In genomic region chr17:3710951-3711383, GRCh38 we compare ENCODE assay signal across 8 cellular contexts. TPM values are rescaled to one million over a fixed set of nuclear protein-coding genes. Genes with fewer than 3 reads are reported as not detected.
DNase-seq lines count a peak whose midpoint lies in the region; ATAC-seq and TF ChIP-seq lines count a peak whose summit lies in the region.

No MANE protein-coding gene starts in this region.

- no peak overlapping the region for H3K27ac ChIP-seq in dorsolateral prefrontal cortex

- TF ChIP-seq CTCF in astrocyte of the spinal cord (IDR thresholded peaks at IDR 0.05; ENCODE audit: low read depth, low read length) (no peak), dorsolateral prefrontal cortex (IDR thresholded peaks at IDR 0.05 in 54 of 56, conservative IDR thresholded peaks at IDR 0.05 in 2 of 56; ENCODE audit: low read depth in 1 of 56, partially characterized antibody in 56 of 56) (no peak)

- H3K27me3 Mint-ChIP-seq in T-helper 1 cell treated with Interleukin-12 subunit alpha and Interleukin-12 subunit beta and Interleukin-4 antibody, amounts not matched to agents 30 μg/mL and 1 μg/mL, for 36 hours (ENCODE audit: low read depth), result no peaks in the 10 kb centered on the region

- peaks cover 45% of the 10 kb centered on the region for H3K4me1 Mint-ChIP-seq in T-helper 1 cell treated with Interleukin-12 subunit alpha and Interleukin-12 subunit beta and Interleukin-4 antibody, amounts not matched to agents 30 μg/mL and 1 μg/mL, for 36 hours (ENCODE audit: low read depth)

- ATAC-seq in Right ventricle myocardium superior (ENCODE audit: poor library complexity) (peak; percentile 20), Right ventricle myocardium inferior (no peak), HG03139 (IDR thresholded peaks at IDR 0.05; ENCODE audit: unreplicated experiment) (peak; percentile 90)

- no peaks in the 10 kb centered on the region for H3K27me3 ChIP-seq in dorsolateral prefrontal cortex

- peaks cover 5% of the 10 kb centered on the region for H3K9me3 Mint-ChIP-seq in T-helper 1 cell treated with Interleukin-12 subunit alpha and Interleukin-12 subunit beta and Interleukin-4 antibody, amounts not matched to agents 30 μg/mL and 1 μg/mL, for 36 hours

- no peak for DNase-seq in Right ventricle myocardium superior
- no peak for DNase-seq in Right ventricle myocardium inferior (ENCODE audit: missing footprints)
- DNase-seq in astrocyte of the spinal cord (ENCODE audit: low read depth, low spot score), result peak; percentile 45
- peak; percentile 23 to 53 for DNase-seq in stimulated activated CD4-positive, alpha-beta T cell treated with anti-CD3 and anti-CD28 coated beads, Interleukin-1b, Interleukin-23, amount 100 ng/mL, for 4 hours (ENCODE audit: low read depth in 2 of 2)
- no peak for DNase-seq in dorsolateral prefrontal cortex
- no peak for DNase-seq in occipital lobe (lab: John Stamatoyannopoulos, UW)

- H3K4me3 Mint-ChIP-seq in T-helper 1 cell treated with Interleukin-12 subunit alpha and Interleukin-12 subunit beta and Interleukin-4 antibody, amounts not matched to agents 30 μg/mL and 1 μg/mL, for 36 hours, result peak overlapping the region; percentile 71

- H3K4me3 ChIP-seq in astrocyte of the spinal cord (ENCODE audit: low read depth, low read length), result no peak overlapping the region
- H3K4me3 ChIP-seq in dorsolateral prefrontal cortex, result no peak overlapping the region

- H3K27ac Mint-ChIP-seq in T-helper 1 cell treated with Interleukin-12 subunit alpha and Interleukin-12 subunit beta and Interleukin-4 antibody, amounts not matched to agents 30 μg/mL and 1 μg/mL, for 36 hours, result peak overlapping the region; percentile 96

- H3K36me3 Mint-ChIP-seq in T-helper 1 cell treated with Interleukin-12 subunit alpha and Interleukin-12 subunit beta and Interleukin-4 antibody, amounts not matched to agents 30 μg/mL and 1 μg/mL, for 36 hours (ENCODE audit: low read depth), result peaks cover 55% of the 10 kb centered on the region

- in situ Hi-C loops in astrocyte of the spinal cord (cut with HindIII; ENCODE audit: low sequenced_read_pairs), result no loop called here

- intact Hi-C loops in Right ventricle myocardium superior (cut with DNase I) (no loop called here), Right ventricle myocardium inferior (cut with DNase I) (no loop called here), dorsolateral prefrontal cortex (cut with DNase I) (no loop called here)

RNA-seq across cellular contexts. Expression of gene HASPIN, which starts 12.7 kb away (rescaled TPM):
- 0.13 TPM for total RNA-seq in Right ventricle myocardium superior
- total RNA-seq in Right ventricle myocardium inferior, result 0.22 TPM
- total RNA-seq in dorsolateral prefrontal cortex, result under 1 TPM in 26 of 120 experiments, not detected in 94; 0.13 to 0.31 (median 0.18) TPM
- total RNA-seq in occipital lobe, result 0.62 TPM

RNA-seq across cellular contexts. Expression of gene P2RX5, which starts 15.0 kb away (rescaled TPM):
- 13.0 TPM for total RNA-seq in Right ventricle myocardium superior
- total RNA-seq in Right ventricle myocardium inferior, result 19.4 TPM
- total RNA-seq in dorsolateral prefrontal cortex, result 10 to 100 TPM in 114 of 120 experiments, 1 to 10 TPM in 6; 3.8 to 27.6 (median 16.9) TPM
- 10.0 TPM for total RNA-seq in occipital lobe

RNA-seq across cellular contexts. Expression of gene EMC6, which starts 42.4 kb away (rescaled TPM):
- total RNA-seq in Right ventricle myocardium superior (64.6 TPM), Right ventricle myocardium inferior (65.5 TPM), dorsolateral prefrontal cortex (10 to 100 TPM; 13.3 to 35.5 (median 25.3) TPM), occipital lobe (8.1 TPM)

RNA-seq across cellular contexts. Expression of gene TAX1BP3, which starts 42.6 kb away (rescaled TPM):
- total RNA-seq in Right ventricle myocardium superior, result 149 TPM
- 157 TPM for total RNA-seq in Right ventricle myocardium inferior
- total RNA-seq in dorsolateral prefrontal cortex, result 10 to 100 TPM; 19.0 to 75.8 (median 38.4) TPM
- 22.8 TPM for total RNA-seq in occipital lobe

Comparison
In these comparisons a context has a peak if more than half of its experiments do, and no peak if none do; other contexts are left out.
1. DNase-seq: peak in astrocyte of the spinal cord (single experiment) and stimulated activated CD4-positive, alpha-beta T cell treated with anti-CD3 and anti-CD28 coated beads, Interleukin-1b, Interleukin-23, amount 100 ng/mL, for 4 hours (2 of 2); none in Right ventricle myocardium superior (single experiment), Right ventricle myocardium inferior (single experiment), dorsolateral prefrontal cortex (0 of 10) and occipital lobe (single experiment).